Comparison of ENCODE assay signal across 8 cellular contexts in genomic region chr16:30063893-30064745, GRCh38. TPM values are rescaled to one million over a fixed set of nuclear protein-coding genes. Genes with fewer than 3 reads are reported as not detected.
DNase-seq lines count a peak whose midpoint lies in the region; ATAC-seq, FAIRE-seq and TF ChIP-seq lines count a peak whose summit lies in the region.

No MANE protein-coding gene starts in this region.

- H3K27me3 Mint-ChIP-seq in IgD-negative memory B cell (no peaks in the 10 kb centered on the region), type B pancreatic cell (no peaks in the 10 kb centered on the region)

- intact Hi-C loops in head of caudate nucleus (cut with DNase I) (no loop called here), pancreas (cut with DNase I) (no loop called here)

- H3K4me3 ChIP-seq in pancreas = peak overlapping the region; percentile 54 to 82 (median 76)

- H3K36me3 ChIP-seq in pancreas = peaks cover 8 to 21% (median 13%) of the 10 kb centered on the region in 3 donors

- H3K36me3 Mint-ChIP-seq in IgD-negative memory B cell (peaks cover 4% of the 10 kb centered on the region), type B pancreatic cell (peaks cover 18% of the 10 kb centered on the region)

- no peaks in the 10 kb centered on the region for H3K27me3 ChIP-seq in pancreas

- FAIRE-seq in GM12892 (lab: Jason Lieb, UNC) (no peak), pancreas (lab: Jason Lieb, UNC) (no peak)

- peaks cover 3 to 19% (median 13%) of the 10 kb centered on the region in 3 donors for H3K4me1 ChIP-seq in pancreas

- DNase-seq in GM12892 (ENCODE audit: insufficient read length) = peak; percentile 70
- DNase-seq in activated naive CD4-positive, alpha-beta T cell treated with anti-CD3 and anti-CD28 coated beads, Interleukin-2, amount 50 U/mL, for 16 hours = peak; percentile 74
- peak; percentile 67 to 93 (median 83) for DNase-seq in head of caudate nucleus
- DNase-seq in pancreas = peak; percentile 73 to 89 (median 78)
- DNase-seq in type B pancreatic cell (ENCODE audit: extremely low spot score, unreplicated experiment) = no peak

- H3K4me3 Mint-ChIP-seq in IgD-negative memory B cell (peak overlapping the region; percentile 95 to 100 (median 100)), type B pancreatic cell (peak overlapping the region; percentile 92)

- WGBS in pancreas, 2 donors = 5% methylated on average over 28 of the region's 28 CpGs

- ATAC-seq in pancreas (peak; percentile 29 to 57 (median 54)), GM19035 (IDR thresholded peaks at IDR 0.05; ENCODE audit: unreplicated experiment) (no peak)

- H3K27ac Mint-ChIP-seq in IgD-negative memory B cell = peak overlapping the region; percentile 97 to 100 (median 99)
- peak overlapping the region; percentile 96 for H3K27ac Mint-ChIP-seq in type B pancreatic cell

- no peaks in the 10 kb centered on the region for H3K9me3 ChIP-seq in pancreas

- peaks cover 12 to 18% (median 14%) of the 10 kb centered on the region in 3 donors for H3K4me1 Mint-ChIP-seq in IgD-negative memory B cell
- peaks cover 17% of the 10 kb centered on the region for H3K4me1 Mint-ChIP-seq in type B pancreatic cell (ENCODE audit: unreplicated experiment)

- H3K9me3 Mint-ChIP-seq in IgD-negative memory B cell (no peaks in the 10 kb centered on the region), type B pancreatic cell (no peaks in the 10 kb centered on the region)

- H3K27ac ChIP-seq in pancreas = peak overlapping the region; percentile 88 to 99 (median 98)

- TF ChIP-seq POLR2A in GM12892 (IDR thresholded peaks at IDR 0.05; ENCODE audit: low read depth, low read length) (no peak; the same call in 1 of the 2 replicates), Raji (IDR thresholded peaks at IDR 0.05; ENCODE audit: insufficient read depth, low read depth, low read length) (peak; percentile 85)

- TF ChIP-seq CTCF in pancreas (IDR thresholded peaks at IDR 0.05) (no peak), type B pancreatic cell (conservative IDR thresholded peaks at IDR 0.05) (peak; percentile 19)

RNA-seq across cellular contexts. Expression of gene ALDOA, which starts 1.4 kb away (rescaled TPM):
- polyA plus RNA-seq in GM12892 (2012; ENCODE audit: missing spikeins) = 1,394 TPM
- polyA plus RNA-seq in IgD-negative memory B cell = 884 TPM
- 100 to 1,000 TPM; 234 to 425 (median 329) TPM for total RNA-seq in pancreas
- 100 to 1,000 TPM; 304 to 349 TPM for polyA plus RNA-seq in pancreas
- total RNA-seq in type B pancreatic cell (ENCODE audit: low replicate concordance) = 620 and 1,017 TPM in 2 replicates

RNA-seq across cellular contexts. Expression of gene PPP4C, which starts 11.7 kb away (rescaled TPM):
- polyA plus RNA-seq in GM12892 (2012; ENCODE audit: missing spikeins) = 63.7 TPM
- polyA plus RNA-seq in IgD-negative memory B cell = 187 TPM
- 10 to 100 TPM; 21.7 to 43.2 (median 27.1) TPM for total RNA-seq in pancreas
- polyA plus RNA-seq in pancreas = 10 to 100 TPM; 47.2 to 53.7 TPM
- total RNA-seq in type B pancreatic cell (ENCODE audit: low replicate concordance) = 128 and 155 TPM in 2 replicates

RNA-seq across cellular contexts. Expression of gene TBX6, which starts 27.6 kb away (rescaled TPM):
- polyA plus RNA-seq in GM12892 (2012; ENCODE audit: missing spikeins) = 0.47 TPM
- not detected for polyA plus RNA-seq in IgD-negative memory B cell
- 1 to 10 TPM; 1.3 to 3.0 (median 1.7) TPM for total RNA-seq in pancreas
- polyA plus RNA-seq in pancreas = 1 to 10 TPM; 2.3 to 3.6 TPM
- total RNA-seq in type B pancreatic cell (ENCODE audit: low replicate concordance) = 1.6 TPM in 2 replicates

RNA-seq across cellular contexts. Expression of gene YPEL3, which starts 31.9 kb away (rescaled TPM):
- polyA plus RNA-seq in GM12892 (2012; ENCODE audit: missing spikeins) = 17.9 TPM
- 362 TPM for polyA plus RNA-seq in IgD-negative memory B cell
- total RNA-seq in pancreas = 10 to 100 TPM; 18.6 to 57.1 (median 35.5) TPM
- polyA plus RNA-seq in pancreas = 100 to 1,000 TPM; 127 to 134 TPM
- total RNA-seq in type B pancreatic cell (ENCODE audit: low replicate concordance) = 37.9 and 61.9 TPM in 2 replicates

RNA-seq across cellular contexts. Expression of gene TLCD3B, which starts 33.0 kb away (rescaled TPM):
- polyA plus RNA-seq in GM12892 (2012; ENCODE audit: missing spikeins) = 0.25 TPM
- polyA plus RNA-seq in IgD-negative memory B cell (not detected), pancreas (1 to 10 TPM in 1 of 2 donors, under 1 TPM in 1; 0.95 to 2.1 TPM)
- total RNA-seq in pancreas (under 1 TPM in 3 of 6 donors, not detected in 3; 0.20 to 0.28 (median 0.24) TPM), type B pancreatic cell (ENCODE audit: low replicate concordance) (0.31 and 2.1 TPM in 2 replicates)
